19 cellular contexts compared by ENCODE assay signal in the genomic region with DNA sequence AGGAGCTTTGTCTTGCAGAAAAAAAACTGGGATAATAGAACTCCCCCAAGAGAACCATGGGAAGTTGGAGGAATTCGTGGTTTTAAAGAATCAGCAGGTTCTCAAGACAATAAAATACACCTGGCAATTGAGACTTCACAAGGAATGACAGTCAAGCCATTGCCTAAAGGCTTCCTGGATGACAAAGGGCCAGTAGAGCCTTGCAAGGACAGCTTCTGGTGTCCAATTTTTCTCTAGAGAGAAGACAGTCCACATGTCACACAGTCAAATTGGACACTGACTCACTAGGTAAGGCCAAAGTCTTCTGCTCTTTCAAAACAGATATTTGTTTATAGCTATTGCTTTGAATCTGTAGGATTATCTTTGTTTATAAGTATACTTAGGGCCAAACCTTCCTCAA.
DNase-seq lines count a peak whose midpoint lies in the region; ATAC-seq and TF ChIP-seq lines count a peak whose summit lies in the region.
"Had no signal": no experiment of that assay in that cellular context is flagged by ENCODE, and none has a peak within 500 bp of the region (broad histone marks: within the 10 kb centered on the region; RNA-seq: fewer than 3 reads in every experiment).

No MANE protein-coding gene starts in this region.

- H3K27me3 ChIP-seq in PC-3 (ENCODE audit: low read length) (no peaks in the 10 kb centered on the region), mesenchymal stem cell (ENCODE audit: control insufficient read depth in 1 of 2, insufficient read depth in 1 of 2, low read length in 2 of 2) (no peaks in the 10 kb centered on the region)

- no peaks in the 10 kb centered on the region for H3K79me2 ChIP-seq in PC-3 (ENCODE audit: low read length)

- CTCF ChIA-PET in PC-3 (lab: Charles Lee): no interaction called here

- no peak overlapping the region for H2BK5ac ChIP-seq in mesenchymal stem cell (ENCODE audit: low read depth, low read length, poor library complexity, severe bottlenecking)

- no peak overlapping the region for H3K23ac ChIP-seq in mesenchymal stem cell (ENCODE audit: low read length in 2 of 2)

- no peak for ATAC-seq in PC-3
- no peak for ATAC-seq in HG03135 (IDR thresholded peaks at IDR 0.05; ENCODE audit: unreplicated experiment)
- no peak for ATAC-seq in GM18519 (IDR thresholded peaks at IDR 0.05; ENCODE audit: low FRiP score, unreplicated experiment)
- ATAC-seq in HG03457 (IDR thresholded peaks at IDR 0.05; ENCODE audit: unreplicated experiment): no peak
- ATAC-seq: A549 had no signal

- H3K36me3 ChIP-seq in PC-3 (ENCODE audit: low read depth, low read length): no peaks in the 10 kb centered on the region
- H3K36me3 ChIP-seq in mesenchymal stem cell (ENCODE audit: control insufficient read depth in 1 of 2, insufficient read depth in 2 of 2, low read depth in 1 of 2, low read length in 2 of 2): no peaks in the 10 kb centered on the region
- H3K36me3 ChIP-seq: HAP-1 had no signal

- no peak overlapping the region for H4K8ac ChIP-seq in mesenchymal stem cell (ENCODE audit: low read length)

- no peak overlapping the region for H2BK12ac ChIP-seq in mesenchymal stem cell (ENCODE audit: low read length in 2 of 2)

- H3K14ac ChIP-seq in mesenchymal stem cell (ENCODE audit: low read length in 2 of 2): no peak overlapping the region

- H3K4me1 ChIP-seq in PC-3 (ENCODE audit: insufficient read depth, low read length): no peaks in the 10 kb centered on the region
- no peaks in the 10 kb centered on the region for H3K4me1 ChIP-seq in mesenchymal stem cell (ENCODE audit: control insufficient read depth, insufficient read depth, low read depth, low read length)
- H3K4me1 ChIP-seq: HAP-1 had no signal

- intact Hi-C loops in PC-3 (cut with micrococcal nuclease): no loop called here

- no peak for TF ChIP-seq CTCF in PC-3 (conservative IDR thresholded peaks at IDR 0.05; ENCODE audit: low read depth, low read length)

- H3K4ac ChIP-seq in mesenchymal stem cell (ENCODE audit: low read depth in 1 of 2, low read length in 2 of 2): no peak overlapping the region

- no peak overlapping the region for H2AK5ac ChIP-seq in mesenchymal stem cell (ENCODE audit: low read length, severe bottlenecking)

- no peaks in the 10 kb centered on the region for H3K9me2 ChIP-seq in PC-3 (replicated peaks; ENCODE audit: low read length)

- no peak overlapping the region for H3K18ac ChIP-seq in mesenchymal stem cell (ENCODE audit: low read depth in 1 of 2, low read length in 2 of 2)

- H2BK120ac ChIP-seq in mesenchymal stem cell (ENCODE audit: low read depth, low read length): no peak overlapping the region

- no peaks in the 10 kb centered on the region for H3K79me1 ChIP-seq in mesenchymal stem cell (replicated peaks; ENCODE audit: low read length, poor library complexity, severe bottlenecking)

- no peak overlapping the region for H2BK15ac ChIP-seq in mesenchymal stem cell (ENCODE audit: low read depth, poor library complexity, severe bottlenecking)

- DNase-seq in DMS53 (lab: John Stamatoyannopoulos, UW) (peak; percentile 8), DMS53 treated with DMSO at 0.1 percent for 48 hours (lab: John Stamatoyannopoulos, UW; ENCODE audit: unreplicated experiment) (no peak), PC-3 (peak; percentile 24), cerebellum (ENCODE audit: low spot score) (peak; percentile 3), mesenchymal stem cell (peak; percentile 10)
- DNase-seq: AML-193; Calu3; CD4-positive, alpha-beta memory T cell; GF-D8; GOT3; Kasumi-1; KG1 had no signal

- H3K4me3 ChIP-seq in PC-3 (ENCODE audit: low read length): no peak overlapping the region
- no peak overlapping the region for H3K4me3 ChIP-seq in mesenchymal stem cell (ENCODE audit: insufficient read depth in 1 of 2, low read depth in 1 of 2, low read length in 2 of 2)
- H3K4me3 ChIP-seq: A549, HAP-1 had no signal

- no peaks in the 10 kb centered on the region for H3K9me3 ChIP-seq in PC-3 (ENCODE audit: low read length)
- peaks cover 2% of the 10 kb centered on the region for H3K9me3 ChIP-seq in mesenchymal stem cell (ENCODE audit: control insufficient read depth, low read length)
- H3K9me3 ChIP-seq: A549, HAP-1 had no signal

- no peak overlapping the region for H3K9ac ChIP-seq in PC-3 (ENCODE audit: low read length)
- no peak overlapping the region for H3K9ac ChIP-seq in mesenchymal stem cell (ENCODE audit: low read length)

- BruUV-seq in PC-3 (replicated peaks; lab: Mats Ljungman, UMichigan): no TSS peak

- POLR2A ChIA-PET in PC-3 (lab: Charles Lee; ENCODE audit: unreplicated experiment): interaction anchor here (0.6 kb wide), 1 partner anchor 276 kb away, joined by 4 read pairs; no protein-coding TSS in a partner anchor

- H3K4me2 ChIP-seq in PC-3 (ENCODE audit: low read length): no peak overlapping the region
- no peak overlapping the region for H3K4me2 ChIP-seq in mesenchymal stem cell (ENCODE audit: low read length, poor library complexity, severe bottlenecking)
- H3K4me2 ChIP-seq: A549 had no signal

- peak overlapping the region; percentile 39 for H4K91ac ChIP-seq in mesenchymal stem cell (ENCODE audit: low read length)

- H2AFZ ChIP-seq in PC-3 (ENCODE audit: low read length) (no peak overlapping the region), mesenchymal stem cell (ENCODE audit: low read depth, low read length) (no peak overlapping the region)

- no peaks in the 10 kb centered on the region for H3F3A ChIP-seq in PC-3 (ENCODE audit: low read length, unreplicated experiment)

- no peak overlapping the region for H3K27ac ChIP-seq in PC-3 (ENCODE audit: low read length)
- no peak overlapping the region for H3K27ac ChIP-seq in mesenchymal stem cell (ENCODE audit: low read length, poor library complexity, severe bottlenecking)
- H3K27ac ChIP-seq: 22Rv1, A549, C4-2B had no signal

- no peaks in the 10 kb centered on the region for H4K20me1 ChIP-seq in PC-3 (ENCODE audit: low read length)

- 46% methylated on average over 1 of the region's 1 CpG for WGBS in mesenchymal stem cell
